1 cellular context compared by ENCODE assay signal in the genomic region with DNA sequence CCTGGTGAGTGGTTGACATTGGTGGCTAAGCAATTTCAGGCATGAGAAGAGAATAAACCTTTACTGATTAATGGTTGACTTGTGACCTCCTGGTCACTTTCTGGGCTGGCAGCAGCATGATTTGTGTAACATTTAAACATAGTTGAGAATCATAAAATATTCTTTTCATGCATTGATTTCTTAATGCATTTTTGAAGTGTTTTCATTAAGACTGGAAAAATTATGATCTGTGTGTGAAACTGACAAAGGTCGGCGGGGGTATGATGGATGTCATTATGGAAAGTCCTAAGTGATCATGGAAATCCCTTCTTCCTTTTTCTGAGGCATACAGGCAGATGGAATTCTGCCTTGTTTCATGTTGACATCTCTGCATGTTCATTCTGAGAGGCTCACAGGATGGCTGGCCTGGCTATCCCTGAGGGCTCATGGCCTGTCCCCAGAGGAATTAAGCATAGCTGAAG.
TF ChIP-seq lines count a peak whose summit lies in the region.

No MANE protein-coding gene starts in this region.

TF ChIP-seq in IMR-90, 13 proteins besides CTCF, POLR2A, EP300 and RAD21:
- TF ChIP-seq, protein P1, sequence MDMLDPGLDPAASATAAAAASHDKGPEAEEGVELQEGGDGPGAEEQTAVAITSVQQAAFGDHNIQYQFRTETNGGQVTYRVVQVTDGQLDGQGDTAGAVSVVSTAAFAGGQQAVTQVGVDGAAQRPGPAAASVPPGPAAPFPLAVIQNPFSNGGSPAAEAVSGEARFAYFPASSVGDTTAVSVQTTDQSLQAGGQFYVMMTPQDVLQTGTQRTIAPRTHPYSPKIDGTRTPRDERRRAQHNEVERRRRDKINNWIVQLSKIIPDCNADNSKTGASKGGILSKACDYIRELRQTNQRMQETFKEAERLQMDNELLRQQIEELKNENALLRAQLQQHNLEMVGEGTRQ (IDR thresholded peaks at IDR 0.05; ENCODE audit: low read depth, low read length), result no peak
- TF ChIP-seq BHLHE40 (IDR thresholded peaks at IDR 0.05; ENCODE audit: low read depth, low read length), result no peak
- no peak for TF ChIP-seq RFX5 (IDR thresholded peaks at IDR 0.05; ENCODE audit: low read depth, low read length)
- TF ChIP-seq MAZ (IDR thresholded peaks at IDR 0.05; ENCODE audit: borderline replicate concordance, low read depth, low read length), result no peak
- no peak for TF ChIP-seq MXI1 (IDR thresholded peaks at IDR 0.05; ENCODE audit: borderline replicate concordance, low read depth, low read length)
- no peak for TF ChIP-seq CHD1 (IDR thresholded peaks at IDR 0.05; ENCODE audit: low read depth, low read length)
- TF ChIP-seq RCOR1 (IDR thresholded peaks at IDR 0.05; ENCODE audit: insufficient replicate concordance, low read length), result no peak
- no peak for TF ChIP-seq MAFK (IDR thresholded peaks at IDR 0.05; ENCODE audit: low read depth, low read length)
- no peak for TF ChIP-seq SMC3 (IDR thresholded peaks at IDR 0.05; ENCODE audit: low read depth, low read length)
TF ChIP-seq in IMR-90: peak in this region for 0.
